Comparison of ENCODE assay signal across 8 cellular contexts in the genomic region with DNA sequence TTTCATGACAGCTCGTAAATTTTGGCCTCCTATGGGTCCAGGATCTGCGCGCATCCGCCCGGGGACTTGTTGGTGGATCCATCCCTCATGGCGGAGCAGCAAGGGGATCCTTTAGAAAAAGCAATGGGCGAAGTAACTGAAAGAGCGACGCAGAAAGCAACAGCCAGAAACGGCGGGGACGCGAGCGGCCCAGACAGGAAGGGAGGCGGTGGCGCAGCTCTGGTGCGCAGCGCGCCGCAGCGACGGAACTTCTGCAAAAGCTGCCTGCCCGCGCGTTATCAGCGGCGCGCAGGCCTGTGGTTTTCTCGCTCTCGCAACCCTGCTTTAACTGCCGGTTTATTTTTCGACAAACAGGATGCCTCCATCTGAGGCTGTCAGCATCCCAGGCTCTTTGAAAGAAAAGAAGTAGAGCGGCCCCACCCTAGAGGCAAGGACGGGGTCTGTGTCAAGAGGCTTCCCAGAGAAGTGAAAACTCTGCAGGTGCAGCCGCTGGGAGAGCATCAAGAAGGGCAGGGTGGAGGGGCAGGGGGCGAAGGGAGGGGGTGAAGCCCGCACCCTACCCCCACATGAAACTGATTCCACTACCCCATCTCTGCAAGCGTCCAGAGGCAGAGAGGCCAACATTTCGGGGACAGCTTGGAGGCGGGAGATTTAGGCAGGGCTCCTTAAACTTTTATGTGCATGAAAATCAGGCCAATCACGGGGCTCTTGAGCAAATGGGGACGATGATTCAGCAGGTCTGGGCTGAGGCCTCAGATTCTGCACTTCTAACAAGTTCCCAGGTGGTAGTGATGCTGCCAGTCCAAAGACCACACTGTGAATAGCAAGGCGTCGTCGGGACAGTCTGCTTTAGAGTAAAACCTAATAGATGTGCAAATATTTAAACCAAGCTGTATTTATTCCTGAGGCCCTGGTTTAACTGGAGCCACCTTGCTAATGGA. TPM values are rescaled to one million over a fixed set of nuclear protein-coding genes. Genes with fewer than 3 reads are reported as not detected.
DNase-seq lines count a peak whose midpoint lies in the region; ATAC-seq lines count a peak whose summit lies in the region.

No MANE protein-coding gene starts in this region.

- H3K23ac ChIP-seq in mesenchymal stem cell (ENCODE audit: low read length in 2 of 2) = no peak overlapping the region

- peak; percentile 92 for ATAC-seq in GM19372 (IDR thresholded peaks at IDR 0.05; ENCODE audit: low read depth, unreplicated experiment)

- peak; percentile 57 to 66 for DNase-seq in activated CD4-positive, alpha-beta T cell treated with anti-CD3 and anti-CD28 coated beads for 24 hours (ENCODE audit: low read depth in 2 of 2)
- DNase-seq in mesenchymal stem cell = peak; percentile 67
- peak; percentile 73 for DNase-seq in stimulated activated CD8-positive, alpha-beta memory T cell treated with anti-CD3 and anti-CD28 coated beads, Interleukin-4, amount 100 ng/mL, for 24 hours (ENCODE audit: low read depth)
- no peak for DNase-seq in COLO829 (ENCODE audit: low spot score)

- peak overlapping the region; percentile 19 for H2BK120ac ChIP-seq in mesenchymal stem cell (ENCODE audit: low read depth, low read length)

- H4K8ac ChIP-seq in mesenchymal stem cell (ENCODE audit: low read length) = peak overlapping the region; percentile 74

- H2AFZ ChIP-seq in ACC112 (ENCODE audit: low read length, unreplicated experiment) (peak overlapping the region; percentile 80), mesenchymal stem cell (ENCODE audit: low read depth, low read length) (peak overlapping the region; percentile 56)

- H3K9ac ChIP-seq in HUES48 (ENCODE audit: low read depth, low read length) (no peak overlapping the region), duodenal mucosa (ENCODE audit: low read depth in 1 of 2, low read length in 2 of 2) (no peak overlapping the region), mesenchymal stem cell (ENCODE audit: low read length) (peak overlapping the region; percentile 74)

- H3K18ac ChIP-seq in mesenchymal stem cell (ENCODE audit: low read depth in 1 of 2, low read length in 2 of 2) = peak overlapping the region; percentile 35 to 56

- H2BK5ac ChIP-seq in mesenchymal stem cell (ENCODE audit: low read depth, low read length, poor library complexity, severe bottlenecking) = no peak overlapping the region

- peak overlapping the region; percentile 67 for H3K4me3 ChIP-seq in ACC112 (ENCODE audit: low read depth, low read length)
- H3K4me3 ChIP-seq in HUES48 (ENCODE audit: low read depth, low read length) = peak overlapping the region; percentile 48
- H3K4me3 ChIP-seq in duodenal mucosa (ENCODE audit: low read depth in 1 of 2, low read length in 2 of 2) = peak overlapping the region; percentile 29 to 55
- H3K4me3 ChIP-seq in mesenchymal stem cell (ENCODE audit: insufficient read depth in 1 of 2, low read depth in 1 of 2, low read length in 2 of 2) = peak overlapping the region; percentile 43 to 60

- H2BK15ac ChIP-seq in mesenchymal stem cell (ENCODE audit: low read depth, poor library complexity, severe bottlenecking) = no peak overlapping the region

- H3K27me3 ChIP-seq in ACC112 (ENCODE audit: insufficient read depth, low read length) (no peaks in the 10 kb centered on the region), HUES48 (ENCODE audit: control insufficient read depth, insufficient read depth, low read length) (peaks cover 12% of the 10 kb centered on the region), duodenal mucosa (ENCODE audit: control insufficient read depth in 1 of 2, insufficient read depth in 2 of 2, low read length in 2 of 2) (no peaks in the 10 kb centered on the region), mesenchymal stem cell (ENCODE audit: control insufficient read depth in 1 of 2, insufficient read depth in 1 of 2, low read length in 2 of 2) (no peaks in the 10 kb centered on the region)

- H3K36me3 ChIP-seq in ACC112 (ENCODE audit: insufficient read depth, low read length) (no peaks in the 10 kb centered on the region), HUES48 (ENCODE audit: control insufficient read depth, insufficient read depth, low read length) (no peaks in the 10 kb centered on the region), duodenal mucosa (ENCODE audit: control insufficient read depth in 1 of 2, insufficient read depth in 2 of 2, low read length in 2 of 2) (no peaks in the 10 kb centered on the region), mesenchymal stem cell (ENCODE audit: control insufficient read depth in 1 of 2, insufficient read depth in 2 of 2, low read depth in 1 of 2, low read length in 2 of 2) (peaks cover 0 to 2% of the 10 kb centered on the region in 2 experiments)

- H3K4ac ChIP-seq in mesenchymal stem cell (ENCODE audit: low read depth in 1 of 2, low read length in 2 of 2) = peak overlapping the region in 1 of 2 experiments; percentile 79

- peaks cover 10% of the 10 kb centered on the region for H3K4me1 ChIP-seq in ACC112 (ENCODE audit: control insufficient read depth, insufficient read depth, low read length, unreplicated experiment)
- peaks cover 24% of the 10 kb centered on the region for H3K4me1 ChIP-seq in HUES48 (ENCODE audit: control insufficient read depth, insufficient read depth, low read length)
- H3K4me1 ChIP-seq in duodenal mucosa (ENCODE audit: control insufficient read depth in 1 of 2, insufficient read depth in 2 of 2, low read length in 2 of 2) = peaks cover 24 to 34% of the 10 kb centered on the region in 2 donors
- H3K4me1 ChIP-seq in mesenchymal stem cell (ENCODE audit: control insufficient read depth, insufficient read depth, low read depth, low read length) = peaks cover 11% of the 10 kb centered on the region

- H3K79me2 ChIP-seq in ACC112 (ENCODE audit: control insufficient read depth, insufficient read depth, low read length, unreplicated experiment) = no peaks in the 10 kb centered on the region

- H3K9me3 ChIP-seq in HUES48 (ENCODE audit: control insufficient read depth, insufficient read depth, low read length) (no peaks in the 10 kb centered on the region), duodenal mucosa (ENCODE audit: control insufficient read depth in 1 of 2, low read length in 2 of 2) (no peaks in the 10 kb centered on the region), mesenchymal stem cell (ENCODE audit: control insufficient read depth, low read length) (no peaks in the 10 kb centered on the region)

- H3K14ac ChIP-seq in mesenchymal stem cell (ENCODE audit: low read length in 2 of 2) = no peak overlapping the region

- WGBS in mesenchymal stem cell = 25% methylated on average over 43 of the region's 45 CpGs

- peak overlapping the region; percentile 31 for H4K91ac ChIP-seq in mesenchymal stem cell (ENCODE audit: low read length)

- H2BK12ac ChIP-seq in mesenchymal stem cell (ENCODE audit: low read length in 2 of 2) = peak overlapping the region in 1 of 2 experiments; percentile 3

- no peak overlapping the region for H3K27ac ChIP-seq in ACC112 (ENCODE audit: low read depth, low read length)
- no peak overlapping the region for H3K27ac ChIP-seq in HUES48 (ENCODE audit: low read depth, low read length)
- peak overlapping the region; percentile 7 for H3K27ac ChIP-seq in duodenal mucosa (ENCODE audit: low read depth, low read length)
- no peak overlapping the region for H3K27ac ChIP-seq in mesenchymal stem cell (ENCODE audit: low read length, poor library complexity, severe bottlenecking)

- H3K79me1 ChIP-seq in mesenchymal stem cell (replicated peaks; ENCODE audit: low read length, poor library complexity, severe bottlenecking) = peaks cover 9% of the 10 kb centered on the region

- H2AK5ac ChIP-seq in mesenchymal stem cell (ENCODE audit: low read length, severe bottlenecking) = no peak overlapping the region

- peak overlapping the region; percentile 71 for H3K4me2 ChIP-seq in mesenchymal stem cell (ENCODE audit: low read length, poor library complexity, severe bottlenecking)

RNA-seq across cellular contexts. Expression of a gene that starts 22.2 kb away (rescaled TPM):
- 32.6 TPM for polyA plus RNA-seq in mesenchymal stem cell (2013, experiment 1 of 2)
- 29.7 TPM for polyA plus RNA-seq in mesenchymal stem cell (2013, experiment 2 of 2)
